In genomic region chr5:134552301-134552700, GRCh38 we compare ENCODE assay signal across 10 cellular contexts. TPM values are rescaled to one million over a fixed set of nuclear protein-coding genes. Genes with fewer than 3 reads are reported as not detected.
DNase-seq lines count a peak whose midpoint lies in the region; ATAC-seq, FAIRE-seq and TF ChIP-seq lines count a peak whose summit lies in the region.
"Had no signal": no experiment of that assay in that cellular context is flagged by ENCODE, and none has a peak within 500 bp of the region (broad histone marks: within the 10 kb centered on the region; RNA-seq: fewer than 3 reads in every experiment).

No MANE protein-coding gene starts in this region.

- peak overlapping the region; percentile 85 for H3K27ac ChIP-seq in PC-3 (ENCODE audit: low read length)
- H3K27ac ChIP-seq in epithelial cell of prostate, result peak overlapping the region; percentile 67
- no peak overlapping the region for H3K27ac ChIP-seq in HepG2 (ENCODE audit: extremely low read length, insufficient read depth, low read length)

- H2AFZ ChIP-seq in PC-3 (ENCODE audit: low read length) (no peak overlapping the region), HepG2 (ENCODE audit: low read length) (no peak overlapping the region)

- peak; percentile 34 for ATAC-seq in PC-3
- ATAC-seq in natural killer cell treated with Interleukin-12 subunit alpha and Interleukin-12 subunit beta and Interleukin-15 and Interleukin-18, amount 100 ng/mL, for 72 hours, result no peak
- ATAC-seq in HepG2, result no peak
- ATAC-seq in GM18861 (IDR thresholded peaks at IDR 0.05; ENCODE audit: unreplicated experiment), result no peak

- H3K9me3 Mint-ChIP-seq in natural killer cell treated with Interleukin-12 subunit alpha and Interleukin-12 subunit beta and Interleukin-15 and Interleukin-18, amount 100 ng/mL, for 72 hours, result peaks cover 4% of the 10 kb centered on the region
- H3K9me3 Mint-ChIP-seq: activated naive CD8-positive, alpha-beta T cell treated with anti-CD3 and anti-CD28 coated beads, Interleukin-2, amount 10 ng/mL, durations not matched to agents 7 days and 5 days had no signal

- H3K4me3 Mint-ChIP-seq in natural killer cell treated with Interleukin-12 subunit alpha and Interleukin-12 subunit beta and Interleukin-15 and Interleukin-18, amount 100 ng/mL, for 72 hours, result no peak overlapping the region
- H3K4me3 Mint-ChIP-seq: activated naive CD8-positive, alpha-beta T cell treated with anti-CD3 and anti-CD28 coated beads, Interleukin-2, amount 10 ng/mL, durations not matched to agents 7 days and 5 days had no signal

- no peak for FAIRE-seq in HepG2 (lab: Jason Lieb, UNC)

- H3K36me3 ChIP-seq in BJ (ENCODE audit: control insufficient read depth, insufficient read depth, low read length), result peaks cover 4% of the 10 kb centered on the region
- peaks cover 16% of the 10 kb centered on the region; the same call in 1 of the 2 replicates for H3K36me3 ChIP-seq in PC-3 (ENCODE audit: low read depth, low read length)
- peaks cover 11 to 35% of the 10 kb centered on the region in 2 experiments; a peak in 4 of 5 replicates for H3K36me3 ChIP-seq in HepG2 (replicated peaks in 1 of 2; ENCODE audit: control insufficient read depth in 1 of 2, insufficient read depth in 2 of 2, low read length in 2 of 2)

- H3K9me2 ChIP-seq in PC-3 (replicated peaks; ENCODE audit: low read length), result no peaks in the 10 kb centered on the region

- CTCF ChIA-PET in BJ (lab: Yijun Ruan, JAX), result interaction anchor here (0.6 to 2.0 kb wide), 2 partner anchors 25 to 1631 kb away, joined by 3 to 9 read pairs; no protein-coding TSS in a partner anchor
- CTCF ChIA-PET in PC-3 (lab: Charles Lee), result interaction anchor here (0.7 to 1.3 kb wide), 2 partner anchors 35 to 50 kb away, joined by 5 to 9 read pairs; no protein-coding TSS in a partner anchor
- CTCF ChIA-PET in HepG2 (lab: Yijun Ruan, JAX; ENCODE audit: low intra/inter-chr PET ratio, low total read pairs), result no interaction called here

- H3K4me3 ChIP-seq in BJ (ENCODE audit: low read depth, low read length), result no peak overlapping the region
- no peak overlapping the region for H3K4me3 ChIP-seq in PC-3 (ENCODE audit: low read length)
- H3K4me3 ChIP-seq in HepG2 (replicated peaks in 1 of 3; ENCODE audit: insufficient read depth in 1 of 3, low read depth in 2 of 3, low read length in 3 of 3), result no peak overlapping the region

- H3K27me3 Mint-ChIP-seq in natural killer cell treated with Interleukin-12 subunit alpha and Interleukin-12 subunit beta and Interleukin-15 and Interleukin-18, amount 100 ng/mL, for 72 hours, result no peaks in the 10 kb centered on the region
- H3K27me3 Mint-ChIP-seq: activated naive CD8-positive, alpha-beta T cell treated with anti-CD3 and anti-CD28 coated beads, Interleukin-2, amount 10 ng/mL, durations not matched to agents 7 days and 5 days had no signal

- POLR2A ChIA-PET in BJ (lab: Charles Lee), result no interaction called here
- POLR2A ChIA-PET in PC-3 (lab: Charles Lee; ENCODE audit: unreplicated experiment), result interaction anchor here (0.7 kb wide), 1 partner anchor 87 kb away, joined by 15 read pairs; no protein-coding TSS in a partner anchor
- POLR2A ChIA-PET in HepG2 (lab: Yijun Ruan, JAX), result no interaction called here

- H3K9ac ChIP-seq in PC-3 (ENCODE audit: low read length), result peak overlapping the region; percentile 24; the same call in 1 of the 2 replicates
- H3K9ac ChIP-seq in HepG2 (ENCODE audit: insufficient read depth, low read depth, low read length), result no peak overlapping the region

- H3K4me1 Mint-ChIP-seq in natural killer cell treated with Interleukin-12 subunit alpha and Interleukin-12 subunit beta and Interleukin-15 and Interleukin-18, amount 100 ng/mL, for 72 hours (ENCODE audit: low read depth in 2 of 2), result peaks cover 51 to 59% of the 10 kb centered on the region in 2 donors

- H3F3A ChIP-seq in PC-3 (ENCODE audit: low read length, unreplicated experiment), result no peaks in the 10 kb centered on the region

- TF ChIP-seq CTCF in BJ (IDR thresholded peaks at IDR 0.05; ENCODE audit: insufficient read depth, low read depth, low read length) (no peak), PC-3 (conservative IDR thresholded peaks at IDR 0.05; ENCODE audit: low read depth, low read length) (no peak), HepG2 (CRISPR knock-in tag; IDR thresholded peaks at IDR 0.05) (no peak)

- WGBS in HepG2 (ENCODE audit: low lambda C conversion rate), result 100% methylated on average over 3 of the region's 3 CpGs

- no peak for TF ChIP-seq POLR2A in HepG2 (IDR thresholded peaks at IDR 0.05; ENCODE audit: insufficient read depth in 1 of 2, low read depth in 2 of 2, low read length in 2 of 2)

- in situ Hi-C loops in HepG2 (cut with HindIII; ENCODE audit: extremely low pct_ligation_motif_present, low pct_unique_long_range_greater_than_20kb), result no loop called here

- TF ChIP-seq RAD21 in HepG2 (CRISPR knock-in tag; IDR thresholded peaks at IDR 0.05), result no peak

- H3K4me1 ChIP-seq in PC-3 (ENCODE audit: insufficient read depth, low read length), result peaks cover 71% of the 10 kb centered on the region
- peaks cover 6% of the 10 kb centered on the region for H3K4me1 ChIP-seq in HepG2 (ENCODE audit: insufficient read depth, low read length)

- H3K9me3 ChIP-seq in PC-3 (ENCODE audit: low read length) (no peaks in the 10 kb centered on the region), HepG2 (ENCODE audit: low read length) (no peaks in the 10 kb centered on the region)

- DNase-seq in BJ (ENCODE audit: low read depth) (peak; percentile 87), PC-3 (peak; percentile 84), epithelial cell of prostate (ENCODE audit: low read depth, low spot score) (peak; percentile 55), HepG2 (ENCODE audit: low spot score) (no peak), SK-N-DZ (ENCODE audit: low spot score) (no peak), GM19238 (ENCODE audit: insufficient read length, low spot score) (no peak)
- DNase-seq in natural killer cell treated with Interleukin-12 subunit alpha and Interleukin-12 subunit beta and Interleukin-15 and Interleukin-18, amount 100 ng/mL, for 72 hours (ENCODE audit: low spot score), result no peak
- DNase-seq: activated naive CD8-positive, alpha-beta T cell treated with anti-CD3 and anti-CD28 coated beads, Interleukin-2, amount 10 ng/mL, durations not matched to agents 7 days and 5 days; islet precursor cell had no signal

- TF ChIP-seq EP300 in HepG2 (IDR thresholded peaks at IDR 0.05; ENCODE audit: low read depth in 2 of 2, low read length in 2 of 2), result no peak
- TF ChIP-seq EP300 in HepG2 (CRISPR knock-in tag; IDR thresholded peaks at IDR 0.05; ENCODE audit: borderline replicate concordance), result no peak

- H3K4me2 ChIP-seq in PC-3 (ENCODE audit: low read length), result peak overlapping the region; percentile 55
- H3K4me2 ChIP-seq in HepG2 (ENCODE audit: low read depth, low read length), result no peak overlapping the region

- peaks cover 8% of the 10 kb centered on the region for H3K36me3 Mint-ChIP-seq in natural killer cell treated with Interleukin-12 subunit alpha and Interleukin-12 subunit beta and Interleukin-15 and Interleukin-18, amount 100 ng/mL, for 72 hours

- H4K20me1 ChIP-seq in PC-3 (ENCODE audit: low read length) (no peaks in the 10 kb centered on the region), HepG2 (ENCODE audit: insufficient read depth, low read length) (no peaks in the 10 kb centered on the region)

- H3K27ac Mint-ChIP-seq in natural killer cell treated with Interleukin-12 subunit alpha and Interleukin-12 subunit beta and Interleukin-15 and Interleukin-18, amount 100 ng/mL, for 72 hours, result peak overlapping the region; percentile 34 to 98

- intact Hi-C loops in PC-3 (cut with micrococcal nuclease), result no loop called here
- intact Hi-C loops in HepG2 (cut with micrococcal nuclease; ENCODE audit: unreplicated experiment), result no loop called here

- H3K79me2 ChIP-seq in PC-3 (ENCODE audit: low read length) (peaks cover 39% of the 10 kb centered on the region), HepG2 (ENCODE audit: insufficient read depth, low read length) (no peaks in the 10 kb centered on the region)

- no peaks in the 10 kb centered on the region for H3K27me3 ChIP-seq in BJ (ENCODE audit: control insufficient read depth, insufficient read depth, low read length)
- no peaks in the 10 kb centered on the region for H3K27me3 ChIP-seq in PC-3 (ENCODE audit: low read length)
- H3K27me3 ChIP-seq in HepG2 (ENCODE audit: control insufficient read depth in 1 of 2, insufficient read depth in 2 of 2, low read length in 2 of 2), result no peaks in the 10 kb centered on the region

- BruUV-seq in PC-3 (replicated peaks; lab: Mats Ljungman, UMichigan) (TSS peak; percentile 12), HepG2 (replicated peaks; lab: Mats Ljungman, UMichigan) (no TSS peak)

TF ChIP-seq in HepG2, 621 proteins besides CTCF, POLR2A, EP300 and RAD21 (continues in another document):
- TF ChIP-seq CEBPG (CRISPR knock-in tag; IDR thresholded peaks at IDR 0.05), result no peak

RNA-seq across cellular contexts. Expression of gene JADE2, which starts 26.8 kb away (rescaled TPM):
- polyA plus RNA-seq in BJ (2011; rRNA removed) (12.5 and 15.5 TPM in 2 replicates), HepG2 (2011; rRNA removed) (7.5 and 9.1 TPM in 2 replicates)
- polyA minus RNA-seq in BJ (2011; rRNA and poly(A)+ RNA removed), result 18.5 and 23.4 TPM in 2 replicates
- total RNA-seq in PC-3 (2014; rRNA removed) (33.2 and 42.3 TPM in 2 replicates), HepG2 (2016; rRNA removed; fragmentation: Illumina TruSeq; extraction: Trizol) (15.1 and 15.6 TPM in 2 replicates)
- 10 to 100 TPM; 45.2 to 70.8 TPM for total RNA-seq in natural killer cell treated with Interleukin-12 subunit alpha and Interleukin-12 subunit beta and Interleukin-15 and Interleukin-18, amount 100 ng/mL, for 72 hours
- 3.9 and 4.4 TPM in 2 replicates for total RNA-seq in HepG2 (2016; cell fraction: cytosol; rRNA removed; fragmentation: Illumina TruSeq; extraction: Trizol; ENCODE audit: low read depth)
- 15.7 and 16.4 TPM in 2 replicates for total RNA-seq in HepG2 (2016; cell fraction: insoluble cytoplasmic fraction; rRNA removed; fragmentation: Illumina TruSeq; extraction: Trizol)
- total RNA-seq in HepG2 (2016; cell fraction: membrane; rRNA removed; fragmentation: Illumina TruSeq; extraction: Trizol), result 9.9 and 14.2 TPM in 2 replicates
- total RNA-seq in HepG2 (2016; cell fraction: nucleus; rRNA removed; fragmentation: Illumina TruSeq; extraction: Trizol), result 10.7 and 11.7 TPM in 2 replicates
- polyA plus RNA-seq in HepG2 (2011; cell fraction: cytosol; rRNA removed), result 6.2 and 7.4 TPM in 2 replicates
- polyA plus RNA-seq in HepG2 (2011; cell fraction: nucleus; rRNA removed), result 10.9 and 11.6 TPM in 2 replicates
- polyA plus RNA-seq in HepG2 (2012), result 5.4 and 7.6 TPM in 2 replicates
- 1.7 and 2.3 TPM in 2 replicates for polyA plus RNA-seq in HepG2 (2016; cell fraction: cytosol; fragmentation: Illumina TruSeq; extraction: Trizol; ENCODE audit: low read depth)
- polyA plus RNA-seq in HepG2 (2016; cell fraction: insoluble cytoplasmic fraction; fragmentation: Illumina TruSeq; extraction: Trizol; ENCODE audit: low read depth), result 10.3 and 12.8 TPM in 2 replicates
- 4.9 and 6.8 TPM in 2 replicates for polyA plus RNA-seq in HepG2 (2016; cell fraction: membrane; fragmentation: Illumina TruSeq; extraction: Trizol; ENCODE audit: low read depth)
- polyA plus RNA-seq in HepG2 (2016; cell fraction: nucleus; fragmentation: Illumina TruSeq; extraction: Trizol; ENCODE audit: insufficient read depth, low read depth), result 12.5 and 13.5 TPM in 2 replicates
- 17.4 and 97.1 TPM in 2 replicates for polyA minus RNA-seq in HepG2 (2011; rRNA and poly(A)+ RNA removed; ENCODE audit: low replicate concordance)
- 6.2 and 12.3 TPM in 2 replicates for polyA minus RNA-seq in HepG2 (2011; cell fraction: cytosol; rRNA and poly(A)+ RNA removed)
- polyA minus RNA-seq in HepG2 (2011; cell fraction: nucleus; rRNA and poly(A)+ RNA removed), result 7.2 and 7.7 TPM in 2 replicates
- polyA plus RNA-seq in SK-N-DZ (2014; cell fraction: cytosol; rRNA removed), result 1.7 and 3.2 TPM in 2 replicates
- 1.6 and 3.0 TPM in 2 replicates for polyA plus RNA-seq in SK-N-DZ (2014; cell fraction: nucleus; rRNA removed)

Comparison
In these comparisons a context has a peak if more than half of its experiments do, and no peak if none do; other contexts are left out.
1. DNase-seq: peak in BJ (single experiment), PC-3 (single experiment) and epithelial cell of prostate (single experiment); none in natural killer cell treated with Interleukin-12 subunit alpha and Interleukin-12 subunit beta and Interleukin-15 and Interleukin-18, amount 100 ng/mL, for 72 hours (single experiment), HepG2 (single experiment), SK-N-DZ (single experiment) and GM19238 (single experiment).